Comparison of ENCODE assay signal across 10 cellular contexts in genomic region chr20:36830791-36831691, GRCh38. TPM values are rescaled to one million over a fixed set of nuclear protein-coding genes. Genes with fewer than 3 reads are reported as not detected.
DNase-seq lines count a peak whose midpoint lies in the region; ATAC-seq, FAIRE-seq and TF ChIP-seq lines count a peak whose summit lies in the region.
"Had no signal": no experiment of that assay in that cellular context is flagged by ENCODE, and none has a peak within 500 bp of the region (broad histone marks: within the 10 kb centered on the region; RNA-seq: fewer than 3 reads in every experiment).

No MANE protein-coding gene starts in this region.

- H3K4me1 Mint-ChIP-seq in endodermal cell = peaks cover 10% of the 10 kb centered on the region
- H3K4me1 Mint-ChIP-seq in glutamatergic neuron (ENCODE audit: low read depth, unreplicated experiment) = peaks cover 6% of the 10 kb centered on the region

- H3K9me3 ChIP-seq in A673 (ENCODE audit: low read depth, low read length, poor library complexity, severe bottlenecking) (no peaks in the 10 kb centered on the region), endodermal cell (ENCODE audit: control insufficient read depth, low read length) (no peaks in the 10 kb centered on the region), muscle layer of duodenum (ENCODE audit: control insufficient read depth in 1 of 2, low read length in 2 of 2) (no peaks in the 10 kb centered on the region), pancreas (no peaks in the 10 kb centered on the region)

- H3K9me3 Mint-ChIP-seq in endodermal cell = no peaks in the 10 kb centered on the region
- H3K9me3 Mint-ChIP-seq in glutamatergic neuron (ENCODE audit: unreplicated experiment) = peaks cover 2% of the 10 kb centered on the region
- H3K9me3 Mint-ChIP-seq: central memory CD8-positive, alpha-beta T cell had no signal

- H3K27ac ChIP-seq in A673 (ENCODE audit: low read depth, low read length, poor library complexity, severe bottlenecking) = no peak overlapping the region
- H3K27ac ChIP-seq in endodermal cell (ENCODE audit: low read depth, low read length) = no peak overlapping the region
- H3K27ac ChIP-seq in muscle layer of duodenum (ENCODE audit: low read length) = peak overlapping the region; percentile 86
- peak overlapping the region in 1 of 4 donors; percentile 41 for H3K27ac ChIP-seq in pancreas
- H3K27ac ChIP-seq: PC-9 had no signal

- H3K27ac Mint-ChIP-seq in endodermal cell (peak overlapping the region; percentile 39), glutamatergic neuron (ENCODE audit: unreplicated experiment) (no peak overlapping the region)

- FAIRE-seq in pancreas (lab: Jason Lieb, UNC) = no peak

- H3K4me3 ChIP-seq in A673 (ENCODE audit: low read depth, low read length, poor library complexity, severe bottlenecking) (no peak overlapping the region), endodermal cell (ENCODE audit: low read length) (no peak overlapping the region), muscle layer of duodenum (ENCODE audit: low read depth in 1 of 2, low read length in 2 of 2) (peak overlapping the region in 1 of 2 donors; percentile 15), pancreas (no peak overlapping the region)
- H3K4me3 ChIP-seq: PC-9 had no signal

- DNase-seq in A673 (ENCODE audit: low spot score) (no peak), M059J (ENCODE audit: low read depth) (peak; percentile 99), endodermal cell (no peak), glutamatergic neuron (no peak), pancreas (no peak)

- H3K36me3 ChIP-seq in A673 (ENCODE audit: insufficient read depth, low read length, poor library complexity, severe bottlenecking) = peaks cover 20% of the 10 kb centered on the region
- H3K36me3 ChIP-seq in endodermal cell (ENCODE audit: control insufficient read depth, insufficient read depth, low read length) = peaks cover 28% of the 10 kb centered on the region
- peaks cover 16% of the 10 kb centered on the region in 2 donors for H3K36me3 ChIP-seq in muscle layer of duodenum (ENCODE audit: control insufficient read depth in 1 of 2, insufficient read depth in 2 of 2, low read length in 2 of 2)
- peaks cover 0 to 5% (median 0%) of the 10 kb centered on the region in 3 donors for H3K36me3 ChIP-seq in pancreas

- no peaks in the 10 kb centered on the region for H3K27me3 Mint-ChIP-seq in endodermal cell (ENCODE audit: insufficient read depth)
- peaks cover 5% of the 10 kb centered on the region for H3K27me3 Mint-ChIP-seq in glutamatergic neuron (ENCODE audit: unreplicated experiment)
- H3K27me3 Mint-ChIP-seq: central memory CD8-positive, alpha-beta T cell had no signal

- TF ChIP-seq CTCF in A673 (conservative IDR thresholded peaks at IDR 0.05; ENCODE audit: low read depth, low read length) (0 out of 2 replicates have a peak, but pooled peaks have one; percentile 9), endodermal cell (conservative IDR thresholded peaks at IDR 0.05) (peak; percentile 64), glutamatergic neuron (IDR thresholded peaks at IDR 0.05; ENCODE audit: partially characterized antibody, unreplicated experiment) (no peak), pancreas (IDR thresholded peaks at IDR 0.05) (no peak)

- H3K27me3 ChIP-seq in A673 (replicated peaks; ENCODE audit: insufficient read depth, low read depth, low read length, poor library complexity) (no peaks in the 10 kb centered on the region), endodermal cell (ENCODE audit: control insufficient read depth, insufficient read depth, low read length, poor library complexity, severe bottlenecking) (no peaks in the 10 kb centered on the region), muscle layer of duodenum (ENCODE audit: low read depth, low read length) (no peaks in the 10 kb centered on the region), pancreas (no peaks in the 10 kb centered on the region)

- H3K9ac ChIP-seq in endodermal cell (ENCODE audit: extremely low read depth, low read length, poor library complexity, severe bottlenecking) = no peak overlapping the region

- intact Hi-C loops in A673 (cut with micrococcal nuclease; ENCODE audit: unreplicated experiment) = no loop called here
- intact Hi-C loops in pancreas (cut with DNase I) = no loop called here

- CTCF ChIA-PET in A673 (lab: Charles Lee) = no interaction called here

- peaks cover 11% of the 10 kb centered on the region for H3K4me1 ChIP-seq in A673 (ENCODE audit: insufficient read depth, low read length, poor library complexity, severe bottlenecking)
- H3K4me1 ChIP-seq in endodermal cell (ENCODE audit: control insufficient read depth, insufficient read depth, low read length) = peaks cover 5% of the 10 kb centered on the region
- peaks cover 28 to 54% of the 10 kb centered on the region in 2 donors for H3K4me1 ChIP-seq in muscle layer of duodenum (ENCODE audit: control insufficient read depth in 1 of 2, insufficient read depth in 2 of 2, low read length in 2 of 2)
- H3K4me1 ChIP-seq in pancreas = peaks cover 0 to 6% (median 4%) of the 10 kb centered on the region in 3 donors

- POLR2A ChIA-PET in A673 (lab: Charles Lee; ENCODE audit: low non-redundant PET) = no interaction called here

- H3K36me3 Mint-ChIP-seq in endodermal cell (ENCODE audit: low read depth) (peaks cover 44% of the 10 kb centered on the region), glutamatergic neuron (ENCODE audit: unreplicated experiment) (no peaks in the 10 kb centered on the region)

- 93 to 95% methylated on average over 9 to 11 of the region's 11 CpGs for WGBS in endodermal cell (ENCODE audit: insufficient coverage in 1 of 2, insufficient read length in 1 of 2), 2 experiments
- 77 to 81% methylated on average over 11 of the region's 11 CpGs for WGBS in pancreas, 2 donors

- H3K4me3 Mint-ChIP-seq in endodermal cell (no peak overlapping the region), glutamatergic neuron (ENCODE audit: unreplicated experiment) (no peak overlapping the region)
- H3K4me3 Mint-ChIP-seq: central memory CD8-positive, alpha-beta T cell had no signal

- ATAC-seq in HG02610 (IDR thresholded peaks at IDR 0.05; ENCODE audit: unreplicated experiment) = no peak
- no peak for ATAC-seq in HG03469 (IDR thresholded peaks at IDR 0.05; ENCODE audit: unreplicated experiment)
- no peak for ATAC-seq in pancreas

- BruUV-seq in A673 (replicated peaks; lab: Mats Ljungman, UMichigan) = no TSS peak

RNA-seq across cellular contexts. Expression of gene TLDC2, which starts 44.9 kb away (rescaled TPM):
- not detected in 2 replicates for total RNA-seq in A673 (2021)
- not detected in 2 replicates for total RNA-seq in M059J (2014; rRNA removed; shearing (Covaris generic))
- total RNA-seq in endodermal cell = under 1 TPM; 0.18 to 0.24 TPM
- polyA plus RNA-seq in endodermal cell (2013, experiment 1 of 2) = 0.36 TPM
- 0.54 TPM for polyA plus RNA-seq in endodermal cell (2013, experiment 2 of 2)
- not detected for total RNA-seq in glutamatergic neuron (ENCODE audit: unreplicated experiment)
- total RNA-seq in pancreas = under 1 TPM in 5 of 6 donors, not detected in 1; 0.25 to 0.41 (median 0.34) TPM
- polyA plus RNA-seq in pancreas = under 1 TPM; 0.23 to 0.82 TPM
- total RNA-seq: PC-9 had no signal

RNA-seq across cellular contexts. Expression of gene DSN1, which starts 57.5 kb away (rescaled TPM):
- 40.8 and 42.4 TPM in 2 replicates for total RNA-seq in A673 (2021)
- total RNA-seq in M059J (2014; rRNA removed; shearing (Covaris generic)) = 73.1 and 84.9 TPM in 2 replicates
- total RNA-seq in endodermal cell = 10 to 100 TPM; 21.4 to 32.4 TPM
- 26.4 TPM for polyA plus RNA-seq in endodermal cell (2013, experiment 1 of 2)
- 23.9 TPM for polyA plus RNA-seq in endodermal cell (2013, experiment 2 of 2)
- 6.4 TPM for total RNA-seq in glutamatergic neuron (ENCODE audit: unreplicated experiment)
- 1 to 10 TPM; 1.9 to 3.8 (median 3.0) TPM for total RNA-seq in pancreas
- polyA plus RNA-seq in pancreas = 1 to 10 TPM; 4.1 to 6.3 TPM

Comparison
In these comparisons a context has a peak if more than half of its experiments do, and no peak if none do; other contexts are left out.
1. CTCF ChIP-seq: peak in A673 (single experiment) and endodermal cell (single experiment); none in glutamatergic neuron (single experiment) and pancreas (0 of 4).